ENCODE assay signal across 7 cellular contexts in the genomic region with DNA sequence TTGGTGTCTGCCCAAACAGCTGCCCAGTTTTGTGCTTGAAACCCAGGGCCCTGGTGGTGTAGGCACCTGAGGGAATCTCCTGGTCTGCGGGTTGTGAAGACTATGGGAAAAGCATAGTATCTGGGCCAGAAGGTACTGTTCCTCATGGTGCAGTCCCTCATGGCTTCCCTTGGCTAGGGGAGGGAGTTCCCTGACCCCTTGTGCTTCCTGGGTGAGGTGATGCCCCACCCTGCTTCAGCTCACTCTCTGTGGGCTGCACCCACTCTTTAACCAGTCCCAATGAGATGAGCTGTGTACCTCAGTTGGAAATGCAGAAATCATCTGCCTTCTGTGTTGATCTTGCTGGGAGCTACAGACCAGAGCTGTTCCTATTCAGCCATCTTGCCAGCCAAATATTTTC.
A peak's percentile ranks its signal among the peaks of the same experiment; 100 is the strongest.
DNase-seq lines count a peak whose midpoint lies in the region; ATAC-seq and TF ChIP-seq lines count a peak whose summit lies in the region.
"Not testable (repeated sequence)": the region's sequence is repeated elsewhere in the genome, so short reads cannot be mapped to it uniquely, and the experiment has no call there.

No MANE protein-coding gene starts in this region.

- not testable (repeated sequence) for H3K4me3 Mint-ChIP-seq in CD8-positive, alpha-beta T cell; activated CD8-positive, alpha-beta T cell treated with anti-CD3 and anti-CD28 coated beads, Interleukin-2, amount 10 ng/mL, durations not matched to agents 7 days and 5 days; activated naive CD8-positive, alpha-beta T cell treated with anti-CD3 and anti-CD28 coated beads for 36 hours
- peak overlapping the region; percentile 46 for H3K4me3 Mint-ChIP-seq in T-helper 17 cell
- H3K4me3 Mint-ChIP-seq in progenitor cell of endocrine pancreas (ENCODE audit: low read depth): peak overlapping the region; percentile 1

- POLR2A ChIA-PET in CD8-positive, alpha-beta T cell (lab: Charles Lee): interaction anchor here (0.6 to 1.7 kb wide), 2 partner anchors 12 to 120 kb away, joined by 5 to 6 read pairs; no protein-coding TSS in a partner anchor
- POLR2A ChIA-PET in activated CD8-positive, alpha-beta T cell treated with anti-CD3 and anti-CD28 coated beads, Interleukin-2, amount 10 ng/mL, durations not matched to agents 7 days and 5 days (lab: Charles Lee): interaction anchor here (0.6 to 1.4 kb wide), 3 partner anchors 73 to 155 kb away, joined by 3 to 6 read pairs (median 4); a partner anchor contains a TSS

- not testable (repeated sequence) for ATAC-seq in CD8-positive, alpha-beta T cell; T-helper 17 cell; activated CD8-positive, alpha-beta T cell treated with anti-CD3 and anti-CD28 coated beads, Interleukin-2, amount 10 ng/mL, durations not matched to agents 7 days and 5 days
- ATAC-seq in left colon: peak; percentile 37

- not testable (repeated sequence) for H3K4me3 ChIP-seq in CD8-positive, alpha-beta T cell (ENCODE audit: low read depth, low read length); Loucy (ENCODE audit: low read length, poor library complexity, severe bottlenecking)

- intact Hi-C loops in CD8-positive, alpha-beta T cell (cut with DNase I, micrococcal nuclease): loop anchor here in 1 of 2 experiments (5.0 kb wide), 1 partner anchor 37 kb away; no protein-coding TSS in a partner anchor
- intact Hi-C loops in left colon (cut with DNase I, micrococcal nuclease): not testable (repeated sequence)

- TF ChIP-seq CTCF in CD8-positive, alpha-beta T cell (IDR thresholded peaks at IDR 0.05); Loucy (conservative IDR thresholded peaks at IDR 0.05; ENCODE audit: low read length); progenitor cell of endocrine pancreas (IDR thresholded peaks at IDR 0.05; ENCODE audit: unreplicated experiment): not testable (repeated sequence)

- not testable (repeated sequence) for H3K27me3 Mint-ChIP-seq in CD8-positive, alpha-beta T cell (ENCODE audit: low read depth); T-helper 17 cell; activated CD8-positive, alpha-beta T cell treated with anti-CD3 and anti-CD28 coated beads, Interleukin-2, amount 10 ng/mL, durations not matched to agents 7 days and 5 days (ENCODE audit: low read depth); activated naive CD8-positive, alpha-beta T cell treated with anti-CD3 and anti-CD28 coated beads for 36 hours; progenitor cell of endocrine pancreas

- H4K20me1 ChIP-seq in Loucy (ENCODE audit: insufficient read depth, low read length, poor library complexity, severe bottlenecking): not testable (repeated sequence)

- peak in 1 of 7 experiments; percentile 27 for DNase-seq in CD8-positive, alpha-beta T cell
- DNase-seq in T-helper 17 cell; activated CD8-positive, alpha-beta T cell treated with anti-CD3 and anti-CD28 coated beads, Interleukin-2, amount 10 ng/mL, durations not matched to agents 7 days and 5 days; activated naive CD8-positive, alpha-beta T cell treated with anti-CD3 and anti-CD28 coated beads for 36 hours; left colon; progenitor cell of endocrine pancreas (ENCODE audit: low spot score, unreplicated experiment): not testable (repeated sequence)

- H3K4me1 ChIP-seq in CD8-positive, alpha-beta T cell (ENCODE audit: insufficient read depth, low read length): peaks cover 20% of the 10 kb centered on the region
- H3K4me1 ChIP-seq in Loucy (ENCODE audit: insufficient read depth, low read length, poor library complexity, severe bottlenecking): peaks cover 10% of the 10 kb centered on the region

- H3K79me2 ChIP-seq in Loucy (ENCODE audit: insufficient read depth, low read length): not testable (repeated sequence)

- not testable (repeated sequence) for H3K27ac ChIP-seq in CD8-positive, alpha-beta T cell (ENCODE audit: low read depth, low read length)

- not testable (repeated sequence) for H3K36me3 Mint-ChIP-seq in CD8-positive, alpha-beta T cell; T-helper 17 cell (ENCODE audit: low read depth); progenitor cell of endocrine pancreas (ENCODE audit: insufficient read depth)
- H3K36me3 Mint-ChIP-seq in activated CD8-positive, alpha-beta T cell treated with anti-CD3 and anti-CD28 coated beads, Interleukin-2, amount 10 ng/mL, durations not matched to agents 7 days and 5 days (ENCODE audit: low read depth): peaks cover 26% of the 10 kb centered on the region
- peaks cover 13% of the 10 kb centered on the region for H3K36me3 Mint-ChIP-seq in activated naive CD8-positive, alpha-beta T cell treated with anti-CD3 and anti-CD28 coated beads for 36 hours

- H3K9ac ChIP-seq in Loucy (ENCODE audit: low read depth, low read length, poor library complexity, severe bottlenecking): not testable (repeated sequence)

- H3K9me3 Mint-ChIP-seq in CD8-positive, alpha-beta T cell; activated CD8-positive, alpha-beta T cell treated with anti-CD3 and anti-CD28 coated beads, Interleukin-2, amount 10 ng/mL, durations not matched to agents 7 days and 5 days (ENCODE audit: insufficient read depth); activated naive CD8-positive, alpha-beta T cell treated with anti-CD3 and anti-CD28 coated beads for 36 hours: not testable (repeated sequence)
- H3K9me3 Mint-ChIP-seq in progenitor cell of endocrine pancreas (ENCODE audit: low read depth): peaks cover 29% of the 10 kb centered on the region

- H3K9me3 ChIP-seq in CD8-positive, alpha-beta T cell (ENCODE audit: low read length); Loucy (ENCODE audit: insufficient read depth, low read depth, low read length); T-helper 17 cell (ENCODE audit: control insufficient read depth, low read length, poor library complexity, severe bottlenecking): not testable (repeated sequence)

- H3K4me2 ChIP-seq in Loucy (ENCODE audit: low read depth, low read length, poor library complexity, severe bottlenecking): peak overlapping the region; percentile 51

- not testable (repeated sequence) for H3K27me3 ChIP-seq in CD8-positive, alpha-beta T cell (ENCODE audit: insufficient read depth, low read length); Loucy (ENCODE audit: insufficient read depth, low read length, poor library complexity, severe bottlenecking)

- peaks cover 21% of the 10 kb centered on the region for H3K4me1 Mint-ChIP-seq in CD8-positive, alpha-beta T cell (ENCODE audit: low read depth)
- H3K4me1 Mint-ChIP-seq in T-helper 17 cell: peaks cover 11% of the 10 kb centered on the region
- H3K4me1 Mint-ChIP-seq in activated CD8-positive, alpha-beta T cell treated with anti-CD3 and anti-CD28 coated beads, Interleukin-2, amount 10 ng/mL, durations not matched to agents 7 days and 5 days (ENCODE audit: low read depth): peaks cover 39% of the 10 kb centered on the region
- H3K4me1 Mint-ChIP-seq in activated naive CD8-positive, alpha-beta T cell treated with anti-CD3 and anti-CD28 coated beads for 36 hours: peaks cover 20% of the 10 kb centered on the region
- peaks cover 14% of the 10 kb centered on the region for H3K4me1 Mint-ChIP-seq in progenitor cell of endocrine pancreas (ENCODE audit: low read depth)

- H2AFZ ChIP-seq in Loucy (ENCODE audit: low read length): peak overlapping the region; percentile 90; the same call in 1 of the 2 replicates

- H3K36me3 ChIP-seq in CD8-positive, alpha-beta T cell (ENCODE audit: insufficient read depth, low read length); Loucy (ENCODE audit: insufficient read depth, low read length): not testable (repeated sequence)

- peak overlapping the region; percentile 46 for H3K27ac Mint-ChIP-seq in CD8-positive, alpha-beta T cell
- not testable (repeated sequence) for H3K27ac Mint-ChIP-seq in T-helper 17 cell
- peak overlapping the region; percentile 56 for H3K27ac Mint-ChIP-seq in activated CD8-positive, alpha-beta T cell treated with anti-CD3 and anti-CD28 coated beads, Interleukin-2, amount 10 ng/mL, durations not matched to agents 7 days and 5 days
- H3K27ac Mint-ChIP-seq in activated naive CD8-positive, alpha-beta T cell treated with anti-CD3 and anti-CD28 coated beads for 36 hours: peak overlapping the region; percentile 10
- H3K27ac Mint-ChIP-seq in progenitor cell of endocrine pancreas: peak overlapping the region; percentile 45

- H3F3A ChIP-seq in Loucy (ENCODE audit: low read depth): not testable (repeated sequence)

- CTCF ChIA-PET in CD8-positive, alpha-beta T cell (lab: Charles Lee): not testable (repeated sequence)
- CTCF ChIA-PET in activated CD8-positive, alpha-beta T cell treated with anti-CD3 and anti-CD28 coated beads, Interleukin-2, amount 10 ng/mL, durations not matched to agents 7 days and 5 days (lab: Charles Lee): interaction anchor here (1.3 to 1.6 kb wide), 2 partner anchors 11 to 64 kb away, joined by 3 to 4 read pairs; no protein-coding TSS in a partner anchor

- H3K9me2 ChIP-seq in Loucy (replicated peaks; ENCODE audit: low read depth, low read length): not testable (repeated sequence)
